In genomic region chr1:187839873-187840272, GRCh38 we compare ENCODE assay signal across 24 cellular contexts.
DNase-seq lines count a peak whose midpoint lies in the region; FAIRE-seq and TF ChIP-seq lines count a peak whose summit lies in the region.
"Had no signal": no experiment of that assay in that cellular context is flagged by ENCODE, and none has a peak within 500 bp of the region (broad histone marks: within the 10 kb centered on the region; RNA-seq: fewer than 3 reads in every experiment).

No MANE protein-coding gene starts in this region.

- POLR2A ChIA-PET in endothelial cell of umbilical vein (lab: Charles Lee) = no interaction called here

- CTCF ChIA-PET in endothelial cell of umbilical vein (lab: Charles Lee) = interaction anchor here (0.6 kb wide), 1 partner anchor 539 kb away, joined by 3 read pairs; no protein-coding TSS in a partner anchor

- DNase-seq in LHCN-M2 (ENCODE audit: low read depth) (peak; percentile 3), endothelial cell of umbilical vein (ENCODE audit: low read depth, low spot score) (no peak), retina (no peak), GM19239 (ENCODE audit: insufficient read length, low spot score) (no peak), testis (no peak), hepatic stellate cell (ENCODE audit: low spot score) (no peak)
- DNase-seq: ACHN; activated CD4-positive, alpha-beta memory T cell treated with anti-CD3 and anti-CD28 coated beads for 36 hours; activated naive CD4-positive, alpha-beta T cell treated with Interleukin-2 at 50 U/mL for 16 hours; CD8-positive, alpha-beta memory T cell; cerebellar nuclear complex; DMS153; esophagus squamous epithelium; NCI-H1930; NCI-H526; nephron progenitor cell; stimulated activated CD4-positive, alpha-beta T cell treated with anti-CD3 and anti-CD28 coated beads, Interleukin-15, amount 100 ng/mL, for 24 hours; stimulated activated CD4-positive, alpha-beta T cell treated with anti-CD3 and anti-CD28 coated beads, Interleukin-4, amount 100 ng/mL, for 4 hours had no signal

- H3K4me3 ChIP-seq in BLaER1 treated with 17β-estradiol and CSF1 and Interleukin-3, amounts not matched to agents 10 nM and 100 nM = no peak overlapping the region
- no peak overlapping the region for H3K4me3 ChIP-seq in OCI-LY3 (ENCODE audit: low read length)
- no peak overlapping the region for H3K4me3 ChIP-seq in endothelial cell of umbilical vein (replicated peaks in 1 of 3; ENCODE audit: insufficient read depth in 1 of 3, low read depth in 1 of 3, low read length in 3 of 3)
- H3K4me3 ChIP-seq in testis = no peak overlapping the region
- H3K4me3 ChIP-seq: esophagus squamous epithelium, HAP-1, tibial nerve had no signal

- H3K4me2 ChIP-seq in BLaER1 treated with 17β-estradiol and CSF1 and Interleukin-3, amounts not matched to agents 10 nM and 100 nM = peak overlapping the region in 10 of 11 experiments; percentile 1 to 61 (median 36); a peak in 13 of 22 replicates
- H3K4me2 ChIP-seq in OCI-LY3 (ENCODE audit: low read length) = no peak overlapping the region
- H3K4me2 ChIP-seq in endothelial cell of umbilical vein (ENCODE audit: insufficient read depth, low read length) = no peak overlapping the region

- peaks cover 0 to 26% (median 20%) of the 10 kb centered on the region in 10 experiments; a peak in 14 of 20 replicates for H3K4me1 ChIP-seq in BLaER1 treated with 17β-estradiol and CSF1 and Interleukin-3, amounts not matched to agents 10 nM and 100 nM
- H3K4me1 ChIP-seq in OCI-LY3 (ENCODE audit: low read length) = no peaks in the 10 kb centered on the region
- no peaks in the 10 kb centered on the region for H3K4me1 ChIP-seq in endothelial cell of umbilical vein (ENCODE audit: control insufficient read depth, extremely low read depth, insufficient read depth, low read length)
- no peaks in the 10 kb centered on the region for H3K4me1 ChIP-seq in testis
- H3K4me1 ChIP-seq: esophagus squamous epithelium, HAP-1 had no signal

- no peaks in the 10 kb centered on the region for H4K20me1 ChIP-seq in BLaER1 treated with 17β-estradiol and CSF1 and Interleukin-3, amounts not matched to agents 10 nM and 100 nM
- H4K20me1 ChIP-seq in OCI-LY3 (ENCODE audit: insufficient read depth, low read length) = no peaks in the 10 kb centered on the region
- H4K20me1 ChIP-seq in endothelial cell of umbilical vein (replicated peaks; ENCODE audit: control insufficient read depth, extremely low read depth, insufficient read depth, low read length) = no peaks in the 10 kb centered on the region

- dilution Hi-C loops in endothelial cell of umbilical vein (cut with MboI; ENCODE audit: extremely low pct_ligation_motif_present, low sequenced_read_pairs) = no loop called here

- TF ChIP-seq CTCF in OCI-LY3 (IDR thresholded peaks at IDR 0.05; ENCODE audit: low read depth, low read length) (no peak), endothelial cell of umbilical vein (IDR thresholded peaks at IDR 0.05; ENCODE audit: extremely low read depth in 1 of 2, insufficient read depth in 1 of 2, low read depth in 1 of 2, low read length in 2 of 2) (no peak), testis (IDR thresholded peaks at IDR 0.05) (no peak)

- no TSS peak for BruUV-seq in endothelial cell of umbilical vein (replicated peaks; lab: Mats Ljungman, UMichigan)

- peak overlapping the region in 8 of 11 experiments; percentile 8 to 55 (median 50); a peak in 13 of 22 replicates for H3K27ac ChIP-seq in BLaER1 treated with 17β-estradiol and CSF1 and Interleukin-3, amounts not matched to agents 10 nM and 100 nM
- H3K27ac ChIP-seq in OCI-LY3 (ENCODE audit: low read length) (no peak overlapping the region), endothelial cell of umbilical vein (ENCODE audit: insufficient read depth, low read depth, low read length) (no peak overlapping the region), testis (no peak overlapping the region)
- H3K27ac ChIP-seq: esophagus squamous epithelium had no signal

- no peaks in the 10 kb centered on the region for H3K79me2 ChIP-seq in OCI-LY3 (ENCODE audit: low read length)
- no peaks in the 10 kb centered on the region for H3K79me2 ChIP-seq in endothelial cell of umbilical vein (ENCODE audit: control insufficient read depth, insufficient read depth, low read length)

- H3K27me3 ChIP-seq in BLaER1 treated with 17β-estradiol and CSF1 and Interleukin-3, amounts not matched to agents 10 nM and 100 nM = no peaks in the 10 kb centered on the region
- H3K27me3 ChIP-seq in OCI-LY3 (ENCODE audit: low read depth, low read length) = no peaks in the 10 kb centered on the region
- no peaks in the 10 kb centered on the region for H3K27me3 ChIP-seq in endothelial cell of umbilical vein (ENCODE audit: control insufficient read depth in 2 of 2, insufficient read depth in 2 of 2, low read length in 2 of 2)
- H3K27me3 ChIP-seq in testis = no peaks in the 10 kb centered on the region
- H3K27me3 ChIP-seq: esophagus squamous epithelium, tibial nerve had no signal

- no peaks in the 10 kb centered on the region for H3K36me3 ChIP-seq in BLaER1 treated with 17β-estradiol and CSF1 and Interleukin-3, amounts not matched to agents 10 nM and 100 nM
- no peaks in the 10 kb centered on the region for H3K36me3 ChIP-seq in OCI-LY3 (replicated peaks; ENCODE audit: low read depth, low read length)
- no peaks in the 10 kb centered on the region for H3K36me3 ChIP-seq in endothelial cell of umbilical vein (ENCODE audit: control insufficient read depth in 2 of 2, extremely low read depth in 1 of 2, insufficient read depth in 2 of 2, low read length in 2 of 2)
- no peaks in the 10 kb centered on the region for H3K36me3 ChIP-seq in testis (ENCODE audit: low read depth, missing control alignments)
- H3K36me3 ChIP-seq: esophagus squamous epithelium, HAP-1, tibial nerve had no signal

- intact Hi-C loops in endothelial cell of umbilical vein (cut with micrococcal nuclease) (no loop called here), testis (cut with DNase I; ENCODE audit: low total_unique reads) (no loop called here)

- FAIRE-seq in endothelial cell of umbilical vein (lab: Jason Lieb, UNC) = no peak
- no peak for FAIRE-seq in GM19239 (lab: Jason Lieb, UNC)
- FAIRE-seq: frontal cortex, GM12892 had no signal

- TF ChIP-seq POLR2A in endothelial cell of umbilical vein (IDR thresholded peaks at IDR 0.05; ENCODE audit: low read depth, low read length) = no peak
- TF ChIP-seq POLR2A in testis (IDR thresholded peaks at IDR 0.05) = no peak

- H2AFZ ChIP-seq in OCI-LY3 (ENCODE audit: low read depth, low read length) (0 out of 2 replicates have a peak overlapping the region, but pooled peaks have one; percentile 11), endothelial cell of umbilical vein (ENCODE audit: low read depth, low read length) (peak overlapping the region; percentile 26)

- peaks cover 21 to 32% (median 25%) of the 10 kb centered on the region in 11 experiments; a peak in 21 of 22 replicates for H3K9me3 ChIP-seq in BLaER1 treated with 17β-estradiol and CSF1 and Interleukin-3, amounts not matched to agents 10 nM and 100 nM (replicated peaks in 1 of 11)
- H3K9me3 ChIP-seq in OCI-LY3 (ENCODE audit: insufficient read depth, low read length) (peaks cover 9% of the 10 kb centered on the region; the same call in 1 of the 2 replicates), endothelial cell of umbilical vein (replicated peaks; ENCODE audit: control insufficient read depth, insufficient read depth, low read length) (no peaks in the 10 kb centered on the region), testis (no peaks in the 10 kb centered on the region)
- H3K9me3 ChIP-seq: esophagus squamous epithelium, HAP-1, tibial nerve had no signal

- no peak overlapping the region for H3K9ac ChIP-seq in BLaER1 treated with 17β-estradiol and CSF1 and Interleukin-3, amounts not matched to agents 10 nM and 100 nM
- no peak overlapping the region for H3K9ac ChIP-seq in OCI-LY3 (ENCODE audit: low read length)
- H3K9ac ChIP-seq in endothelial cell of umbilical vein (replicated peaks; ENCODE audit: extremely low read depth, insufficient read depth, low read length) = no peak overlapping the region

- H3K9me1 ChIP-seq in endothelial cell of umbilical vein (replicated peaks; ENCODE audit: control insufficient read depth, extremely low read depth, insufficient read depth, low read length) = no peaks in the 10 kb centered on the region

- 78 to 81% methylated on average over 2 of the region's 2 CpGs for WGBS in testis, 2 donors

TF ChIP-seq in endothelial cell of umbilical vein, 7 proteins besides CTCF, POLR2A, EP300 and RAD21:
- TF ChIP-seq POLR2AphosphoS5 (IDR thresholded peaks at IDR 0.05; ENCODE audit: insufficient read depth, low read depth, low read length) (no peak), FOS (IDR thresholded peaks at IDR 0.05; ENCODE audit: borderline replicate concordance, insufficient read depth, low read length) (no peak), JUN (IDR thresholded peaks at IDR 0.05; ENCODE audit: borderline replicate concordance, insufficient read depth, insufficient read length, low read depth) (no peak), MAX (IDR thresholded peaks at IDR 0.05; ENCODE audit: insufficient read depth, insufficient read length) (no peak), GATA2 (IDR thresholded peaks at IDR 0.05; ENCODE audit: insufficient read depth, insufficient read length, low read depth, low read length) (peak; percentile 45)
TF ChIP-seq in endothelial cell of umbilical vein: peak in this region for 1.

Comparison
In these comparisons a context has a peak if more than half of its experiments do, and no peak if none do; other contexts are left out.
1. H3K27ac ChIP-seq: peak in BLaER1 treated with 17β-estradiol and CSF1 and Interleukin-3, amounts not matched to agents 10 nM and 100 nM (8 of 11); none in OCI-LY3 (single experiment), endothelial cell of umbilical vein (single experiment) and testis (0 of 2).
2. H3K4me2 ChIP-seq: peak in BLaER1 treated with 17β-estradiol and CSF1 and Interleukin-3, amounts not matched to agents 10 nM and 100 nM (10 of 11); none in OCI-LY3 (single experiment) and endothelial cell of umbilical vein (single experiment).